Comparison of ENCODE assay signal across 17 cellular contexts in genomic region chr2:206343816-206344215, GRCh38.
"Had no signal": no experiment of that assay in that cellular context is flagged by ENCODE, and none has a peak within 500 bp of the region (broad histone marks: within the 10 kb centered on the region; RNA-seq: fewer than 3 reads in every experiment).

No MANE protein-coding gene starts in this region.

- H3K27ac ChIP-seq: colonic mucosa, foreskin keratinocyte, left ventricle myocardium inferior, lower lobe of right lung, right atrium auricular region, stomach had no signal

- H3K9me3 ChIP-seq: colonic mucosa, left ventricle myocardium inferior, lower lobe of right lung, right atrium auricular region had no signal

- H3K4me1 ChIP-seq: colonic mucosa, foreskin keratinocyte, left ventricle myocardium inferior, lower lobe of right lung, right atrium auricular region, stomach had no signal

- ATAC-seq: foreskin keratinocyte; lower lobe of right lung; naive thymus-derived CD4-positive, alpha-beta T cell had no signal

- DNase-seq: colonic mucosa; erythroblast; foreskin keratinocyte; hippocampal formation; kidney glomerular epithelial cell; left ventricle myocardium inferior; lower lobe of right lung; mesenchymal stem cell; naive thymus-derived CD4-positive, alpha-beta T cell; nephron progenitor cell; small intestine; stimulated activated CD4-positive, alpha-beta T cell treated with anti-CD3 and anti-CD28 coated beads, Interleukin-12 subunit alpha, Interleukin-12 subunit beta, amount 100 ng/mL, for 4 hours; stimulated activated naive CD4-positive, alpha-beta T cell; stomach; substantia nigra; trophoblast cell had no signal

- H3K4me3 ChIP-seq: colonic mucosa, left ventricle myocardium inferior, lower lobe of right lung, right atrium auricular region, stomach had no signal

- H3K27me3 ChIP-seq: colonic mucosa, foreskin keratinocyte, right atrium auricular region, stomach had no signal

- H3K36me3 ChIP-seq: colonic mucosa, left ventricle myocardium inferior, lower lobe of right lung, right atrium auricular region, stomach had no signal
